In genomic region chr17:27824745-27825144, GRCh38 we compare ENCODE assay signal across 27 cellular contexts. TPM values are rescaled to one million over a fixed set of nuclear protein-coding genes. Genes with fewer than 3 reads are reported as not detected.
"Had no signal": no experiment of that assay in that cellular context is flagged by ENCODE, and none has a peak within 500 bp of the region (broad histone marks: within the 10 kb centered on the region; RNA-seq: fewer than 3 reads in every experiment).

No MANE protein-coding gene starts in this region.

- H3K4me3 ChIP-seq: body of pancreas, gastroesophageal sphincter, hepatocyte, ovary, prostate gland, skin epidermis, upper lobe of left lung, vagina had no signal

- FAIRE-seq: colon had no signal

- H3K36me3 ChIP-seq: gastroesophageal sphincter, ovary, prostate gland, upper lobe of left lung, vagina, WERI-Rb-1 had no signal

- H3K9me3 ChIP-seq: body of pancreas, ovary, prostate gland, vagina had no signal

- DNase-seq: activated CD4-positive, alpha-beta T cell treated with anti-CD3 and anti-CD28 coated beads for 48 hours; activated CD4-positive, alpha-beta T cell treated with anti-CD3 and anti-CD28 coated beads, Interleukin-2, amount 50 U/mL, for 48 hours; activated CD8-positive, alpha-beta memory T cell treated with anti-CD3 and anti-CD28 coated beads for 24 hours; activated effector memory CD4-positive, alpha-beta T cell treated with Interleukin-2 at 50 U/mL for 16 hours; activated naive CD4-positive, alpha-beta T cell treated with Interleukin-2 at 50 U/mL for 16 hours; aorta; body of pancreas; effector memory CD4-positive, alpha-beta T cell; islet precursor cell; left ventricle myocardium superior; naive thymus-derived CD4-positive, alpha-beta T cell; ovary; retina; stimulated activated CD4-positive, alpha-beta T cell treated with anti-CD3 and anti-CD28 coated beads, Interleukin-4, amount 100 ng/mL, for 4 hours; stimulated activated CD8-positive, alpha-beta memory T cell treated with anti-CD3 and anti-CD28 coated beads, Interleukin-4, amount 100 ng/mL, for 48 hours; stimulated activated naive CD8-positive, alpha-beta T cell treated with anti-CD3 and anti-CD28 coated beads, Interleukin-15, amount 100 ng/mL, for 72 hours; substantia nigra; T1000; upper lobe of left lung; WERI-Rb-1 had no signal

- H3K27ac ChIP-seq: body of pancreas, gastroesophageal sphincter, hepatocyte, ovary, prostate gland, skin epidermis, upper lobe of left lung, vagina, WERI-Rb-1 had no signal

- H3K27me3 ChIP-seq: body of pancreas, gastroesophageal sphincter, hepatocyte, ovary, upper lobe of left lung, vagina had no signal

- H3K4me1 ChIP-seq: gastroesophageal sphincter, prostate gland, upper lobe of left lung, vagina had no signal

RNA-seq across cellular contexts. Expression of gene NOS2, which starts 24.4 kb away (rescaled TPM):
- total RNA-seq: mammary epithelial cell, vagina had no signal
- polyA plus RNA-seq: mammary epithelial cell; naive thymus-derived CD4-positive, alpha-beta T cell had no signal
